In genomic region chr17:77429985-77430752, GRCh38 we compare ENCODE assay signal across 9 cellular contexts.
DNase-seq lines count a peak whose midpoint lies in the region; FAIRE-seq and TF ChIP-seq lines count a peak whose summit lies in the region.
"Had no signal": no experiment of that assay in that cellular context is flagged by ENCODE, and none has a peak within 500 bp of the region (broad histone marks: within the 10 kb centered on the region; RNA-seq: fewer than 3 reads in every experiment).

No MANE protein-coding gene starts in this region.

- WGBS in testis, 2 donors = 35 to 68% methylated on average over 5 to 16 of the region's 16 CpGs

- DNase-seq in BJ (ENCODE audit: low read depth) (peak; percentile 98), H54 (ENCODE audit: insufficient read length, low spot score) (peak; percentile 87), RPMI7951 (ENCODE audit: low read depth) (peak; percentile 96), foreskin melanocyte (peak; percentile 78), occipital lobe (lab: John Stamatoyannopoulos, UW) (peak; percentile 74), testis (peak; percentile 90), SKM-1 (lab: John Stamatoyannopoulos, UW; ENCODE audit: unreplicated experiment) (no peak)
- peak; percentile 52 to 79 (median 70) for DNase-seq in activated naive CD4-positive, alpha-beta T cell (lab: John Stamatoyannopoulos, UW)

- intact Hi-C loops in testis (cut with DNase I; ENCODE audit: low total_unique reads) = loop anchor here (5.0 kb wide), 3 partner anchors 52 to 98 kb away; no protein-coding TSS in a partner anchor

- H3K4me3 ChIP-seq in BJ (ENCODE audit: low read depth, low read length) = no peak overlapping the region
- no peak overlapping the region for H3K4me3 ChIP-seq in testis
- H3K4me3 ChIP-seq: SK-N-MC had no signal

- CTCF ChIA-PET in BJ (lab: Yijun Ruan, JAX) = interaction anchor here (0.6 to 6.6 kb wide), 41 partner anchors 8 to 144 kb away, joined by 3 to 68 read pairs (median 4); no protein-coding TSS in a partner anchor

- peaks cover 81% of the 10 kb centered on the region for H3K4me1 ChIP-seq in testis

- TF ChIP-seq CTCF in BJ (IDR thresholded peaks at IDR 0.05; ENCODE audit: insufficient read depth, low read depth, low read length) (peak; percentile 91), testis (IDR thresholded peaks at IDR 0.05) (peak; percentile 72 to 82 (median 75))

- no peak; the same call in 1 of the 2 replicates for TF ChIP-seq POLR2A in H54 (IDR thresholded peaks at IDR 0.05; ENCODE audit: low read depth, low read length)
- TF ChIP-seq POLR2A in testis (IDR thresholded peaks at IDR 0.05) = no peak

- peaks cover 4% of the 10 kb centered on the region for H3K36me3 ChIP-seq in BJ (ENCODE audit: control insufficient read depth, insufficient read depth, low read length)
- no peaks in the 10 kb centered on the region for H3K36me3 ChIP-seq in testis (ENCODE audit: low read depth, missing control alignments)

- POLR2A ChIA-PET in BJ (lab: Charles Lee) = no interaction called here

- peak overlapping the region in 1 of 2 donors; percentile 50 for H3K27ac ChIP-seq in testis

- no peaks in the 10 kb centered on the region for H3K27me3 ChIP-seq in BJ (ENCODE audit: control insufficient read depth, insufficient read depth, low read length)
- no peaks in the 10 kb centered on the region for H3K27me3 ChIP-seq in testis

- no peak for FAIRE-seq in H54 (lab: Jason Lieb, UNC)

- no peaks in the 10 kb centered on the region for H3K9me3 ChIP-seq in testis
